ENCODE assay signal across 27 cellular contexts in the genomic region with DNA sequence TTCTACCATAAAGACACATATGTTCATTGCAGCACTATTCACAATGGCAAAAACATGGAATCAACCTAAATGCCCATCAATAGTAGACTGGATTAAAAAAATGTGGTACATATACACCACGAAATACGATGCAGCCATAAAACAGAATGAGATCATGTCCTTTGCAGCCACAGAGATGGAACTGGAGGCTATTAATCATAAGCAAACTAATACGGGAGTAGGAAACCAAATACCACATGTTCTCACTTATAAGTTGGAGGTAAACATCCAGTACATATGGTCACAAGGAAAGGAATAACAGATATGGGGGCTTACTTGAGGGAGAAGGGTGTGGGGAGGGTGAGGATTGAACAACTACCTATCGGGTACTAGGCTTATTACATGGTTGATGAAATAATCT. TPM values are rescaled to one million over a fixed set of nuclear protein-coding genes. Genes with fewer than 3 reads are reported as not detected.
"Had no signal": no experiment of that assay in that cellular context is flagged by ENCODE, and none has a peak within 500 bp of the region (broad histone marks: within the 10 kb centered on the region; RNA-seq: fewer than 3 reads in every experiment).

No MANE protein-coding gene starts in this region.

- H3K27me3 ChIP-seq: brain microvascular endothelial cell, dorsolateral prefrontal cortex, right atrium auricular region, testis, upper lobe of left lung had no signal

- H3K9me3 Mint-ChIP-seq: activated CD4-positive, alpha-beta memory T cell treated with anti-CD3 and anti-CD28 coated beads, Interleukin-2, amount 10 ng/mL, durations not matched to agents 7 days and 5 days; memory B cell had no signal

- H3K4me3 ChIP-seq: dorsolateral prefrontal cortex, gastrocnemius medialis, heart right ventricle, right atrium auricular region, testis, upper lobe of left lung had no signal

- H3K36me3 Mint-ChIP-seq: activated CD8-positive, alpha-beta memory T cell treated with anti-CD3 and anti-CD28 coated beads, Interleukin-2, amount 10 ng/mL, durations not matched to agents 7 days and 5 days; memory B cell had no signal

- H3K36me3 ChIP-seq: brain microvascular endothelial cell, gastrocnemius medialis, heart right ventricle, right atrium auricular region, upper lobe of left lung had no signal

- H3K4me3 Mint-ChIP-seq: activated CD4-positive, alpha-beta memory T cell treated with anti-CD3 and anti-CD28 coated beads, Interleukin-2, amount 10 ng/mL, durations not matched to agents 7 days and 5 days; activated CD8-positive, alpha-beta memory T cell treated with anti-CD3 and anti-CD28 coated beads, Interleukin-2, amount 10 ng/mL, durations not matched to agents 7 days and 5 days; memory B cell had no signal

- DNase-seq: activated CD4-positive, alpha-beta memory T cell treated with anti-CD3 and anti-CD28 coated beads, Interleukin-2, amount 10 ng/mL, durations not matched to agents 7 days and 5 days; activated CD4-positive, alpha-beta T cell treated with anti-CD3 and anti-CD28 coated beads for 48 hours; activated CD4-positive, CD25-positive, alpha-beta regulatory T cell; activated CD8-positive, alpha-beta memory T cell treated with anti-CD3 and anti-CD28 coated beads, Interleukin-2, amount 10 ng/mL, durations not matched to agents 7 days and 5 days; activated naive CD4-positive, alpha-beta T cell treated with Interleukin-2 at 50 U/mL for 16 hours; anterior cingulate cortex; brain microvascular endothelial cell; central memory CD4-positive, alpha-beta T cell; dorsolateral prefrontal cortex; gastrocnemius medialis; heart right ventricle; left ventricle myocardium superior; stimulated activated CD4-positive, alpha-beta T cell treated with anti-CD3 and anti-CD28 coated beads, Interleukin-2, amount 100 ng/mL, for 48 hours; T1000; testis; upper lobe of left lung had no signal

- H3K4me1 ChIP-seq: gastrocnemius medialis, heart right ventricle, right atrium auricular region, testis, upper lobe of left lung had no signal

- H3K27ac ChIP-seq: brain microvascular endothelial cell, dorsolateral prefrontal cortex, epithelial cell of prostate, gastrocnemius medialis, heart right ventricle, right atrium auricular region, testis, upper lobe of left lung had no signal

- ATAC-seq: activated CD8-positive, alpha-beta memory T cell treated with anti-CD3 and anti-CD28 coated beads, Interleukin-2, amount 10 ng/mL, durations not matched to agents 7 days and 5 days; gastrocnemius medialis; heart right ventricle; left ventricle myocardium superior had no signal

- H3K27ac Mint-ChIP-seq: activated CD4-positive, alpha-beta memory T cell treated with anti-CD3 and anti-CD28 coated beads, Interleukin-2, amount 10 ng/mL, durations not matched to agents 7 days and 5 days; activated CD8-positive, alpha-beta memory T cell treated with anti-CD3 and anti-CD28 coated beads, Interleukin-2, amount 10 ng/mL, durations not matched to agents 7 days and 5 days; activated T-helper 2 cell treated with anti-CD3 and anti-CD28 coated beads, Interferon-gamma antibody, Interleukin-2, Interleukin-4, amounts not matched to agents 10 μg/mL and 5 μg/mL and 100 μg/mL, durations not matched to agents 14 hours and 24 hours and 36 hours; memory B cell; progenitor cell of endocrine pancreas had no signal

- H3K4me1 Mint-ChIP-seq: memory B cell had no signal

- H3K9me3 ChIP-seq: gastrocnemius medialis, heart right ventricle, right atrium auricular region, testis, upper lobe of left lung had no signal

RNA-seq across cellular contexts. Expression of a gene that starts 7.7 kb away (rescaled TPM):
- total RNA-seq: gastrocnemius medialis, kidney epithelial cell, mononuclear cell, skeletal muscle tissue had no signal
- polyA plus RNA-seq: neural cell had no signal

RNA-seq across cellular contexts. Expression of a gene that starts 49.0 kb away (rescaled TPM):
- total RNA-seq: activated CD4-positive, alpha-beta memory T cell treated with anti-CD3 and anti-CD28 coated beads, Interleukin-2, amount 10 ng/mL, durations not matched to agents 7 days and 5 days; activated T-helper 2 cell treated with anti-CD3 and anti-CD28 coated beads, Interferon-gamma antibody, Interleukin-2, Interleukin-4, amounts not matched to agents 10 μg/mL and 5 μg/mL and 100 μg/mL, durations not matched to agents 14 hours and 24 hours and 36 hours; fibroblast of lung; gastrocnemius medialis; heart right ventricle; kidney epithelial cell; left ventricle myocardium superior; progenitor cell of endocrine pancreas; T-helper 1 cell treated with Interleukin-12 subunit alpha and Interleukin-12 subunit beta and Interleukin-4 antibody, amounts not matched to agents 30 ng/mL and 1 ng/mL, for 36 hours; testis had no signal
- polyA plus RNA-seq: heart right ventricle, neural cell had no signal
